Comparison of ENCODE assay signal across 20 cellular contexts in genomic region chr18:55557211-55557610, GRCh38. TPM values are rescaled to one million over a fixed set of nuclear protein-coding genes. Genes with fewer than 3 reads are reported as not detected.
A peak's percentile ranks its signal among the peaks of the same experiment; 100 is the strongest.
DNase-seq lines count a peak whose midpoint lies in the region; ATAC-seq, FAIRE-seq and TF ChIP-seq lines count a peak whose summit lies in the region.
"Had no signal": no experiment of that assay in that cellular context is flagged by ENCODE, and none has a peak within 500 bp of the region (broad histone marks: within the 10 kb centered on the region; RNA-seq: fewer than 3 reads in every experiment).

No MANE protein-coding gene starts in this region.

- CTCF ChIA-PET in WTC11 (lab: Charles Lee) = interaction anchor here (1.4 kb wide), 1 partner anchor 172 kb away, joined by 3 read pairs; no protein-coding TSS in a partner anchor

- no peaks in the 10 kb centered on the region for H3K27me3 Mint-ChIP-seq in WTC11 (ENCODE audit: low read depth)

- ATAC-seq in WTC11 = no peak
- ATAC-seq: CD8-positive, alpha-beta T cell; K562 had no signal

- no peak overlapping the region for H3K4me3 Mint-ChIP-seq in WTC11
- H3K4me3 Mint-ChIP-seq: CD8-positive, alpha-beta T cell had no signal

- H3K27ac Mint-ChIP-seq in WTC11 = peak overlapping the region; percentile 61; the same call in 1 of the 2 replicates
- H3K27ac Mint-ChIP-seq: CD8-positive, alpha-beta T cell had no signal

- DNase-seq in NCI-H69 (lab: John Stamatoyannopoulos, UW) (peak; percentile 72), WTC11 (ENCODE audit: low spot score) (no peak), hippocampal formation (lab: John Stamatoyannopoulos, UW) (no peak), DMS114 treated with DMSO at 0.1 percent for 48 hours (lab: John Stamatoyannopoulos, UW; ENCODE audit: unreplicated experiment) (no peak), NCI-H2029 treated with DMSO at 0.1 percent for 48 hours (lab: John Stamatoyannopoulos, UW) (no peak)
- DNase-seq: ACHN; AML-193; Calu3; CD8-positive, alpha-beta T cell; GDM1; GM23248; HCEC 1CT; IMR-90 had no signal

- peaks cover 3% of the 10 kb centered on the region; the same call in 1 of the 2 replicates for H3K36me3 Mint-ChIP-seq in WTC11
- H3K36me3 Mint-ChIP-seq: CD8-positive, alpha-beta T cell had no signal

- TF ChIP-seq CTCF in WTC11 (IDR thresholded peaks at IDR 0.05) = no peak

- H3K9me3 Mint-ChIP-seq in WTC11 = no peaks in the 10 kb centered on the region
- H3K9me3 Mint-ChIP-seq: CD8-positive, alpha-beta T cell had no signal

- peaks cover 38% of the 10 kb centered on the region for H3K4me1 Mint-ChIP-seq in WTC11

- peak; percentile 43 for FAIRE-seq in islet of Langerhans (lab: Jason Lieb, UNC)
- FAIRE-seq: A204.1, GM12892, GM18507, H54, HTR-8/SVneo, K562 had no signal

- POLR2A ChIA-PET in WTC11 (lab: Charles Lee) = no interaction called here

TF ChIP-seq in WTC11, 78 proteins besides CTCF, POLR2A, EP300 and RAD21 (continues in another document):
- TF ChIP-seq TEAD4 (CRISPR knock-in tag; IDR thresholded peaks at IDR 0.05) (no peak), IRF2 (CRISPR knock-in tag; IDR thresholded peaks at IDR 0.05; ENCODE audit: borderline replicate concordance, low read depth) (no peak), NFE2L1 (CRISPR knock-in tag; IDR thresholded peaks at IDR 0.05) (no peak), TP53 (CRISPR knock-in tag; IDR thresholded peaks at IDR 0.05) (no peak), ATF1 (CRISPR knock-in tag; IDR thresholded peaks at IDR 0.05) (no peak), AFF4 (CRISPR knock-in tag; IDR thresholded peaks at IDR 0.05; ENCODE audit: borderline replicate concordance) (no peak), ZNF138 (CRISPR knock-in tag; conservative IDR thresholded peaks at IDR 0.05) (no peak), ATF6 (CRISPR knock-in tag; IDR thresholded peaks at IDR 0.05) (no peak), TCF7 (CRISPR knock-in tag; IDR thresholded peaks at IDR 0.05; ENCODE audit: low read depth) (no peak), ZNF121 (CRISPR knock-in tag; IDR thresholded peaks at IDR 0.05) (no peak), FOXP4 (CRISPR knock-in tag; IDR thresholded peaks at IDR 0.05) (no peak)
- TF ChIP-seq, protein P1, sequence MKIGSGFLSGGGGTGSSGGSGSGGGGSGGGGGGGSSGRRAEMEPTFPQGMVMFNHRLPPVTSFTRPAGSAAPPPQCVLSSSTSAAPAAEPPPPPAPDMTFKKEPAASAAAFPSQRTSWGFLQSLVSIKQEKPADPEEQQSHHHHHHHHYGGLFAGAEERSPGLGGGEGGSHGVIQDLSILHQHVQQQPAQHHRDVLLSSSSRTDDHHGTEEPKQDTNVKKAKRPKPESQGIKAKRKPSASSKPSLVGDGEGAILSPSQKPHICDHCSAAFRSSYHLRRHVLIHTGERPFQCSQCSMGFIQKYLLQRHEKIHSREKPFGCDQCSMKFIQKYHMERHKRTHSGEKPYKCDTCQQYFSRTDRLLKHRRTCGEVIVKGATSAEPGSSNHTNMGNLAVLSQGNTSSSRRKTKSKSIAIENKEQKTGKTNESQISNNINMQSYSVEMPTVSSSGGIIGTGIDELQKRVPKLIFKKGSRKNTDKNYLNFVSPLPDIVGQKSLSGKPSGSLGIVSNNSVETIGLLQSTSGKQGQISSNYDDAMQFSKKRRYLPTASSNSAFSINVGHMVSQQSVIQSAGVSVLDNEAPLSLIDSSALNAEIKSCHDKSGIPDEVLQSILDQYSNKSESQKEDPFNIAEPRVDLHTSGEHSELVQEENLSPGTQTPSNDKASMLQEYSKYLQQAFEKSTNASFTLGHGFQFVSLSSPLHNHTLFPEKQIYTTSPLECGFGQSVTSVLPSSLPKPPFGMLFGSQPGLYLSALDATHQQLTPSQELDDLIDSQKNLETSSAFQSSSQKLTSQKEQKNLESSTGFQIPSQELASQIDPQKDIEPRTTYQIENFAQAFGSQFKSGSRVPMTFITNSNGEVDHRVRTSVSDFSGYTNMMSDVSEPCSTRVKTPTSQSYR (CRISPR knock-in tag; IDR thresholded peaks at IDR 0.05) = no peak
- TF ChIP-seq, protein P2, sequence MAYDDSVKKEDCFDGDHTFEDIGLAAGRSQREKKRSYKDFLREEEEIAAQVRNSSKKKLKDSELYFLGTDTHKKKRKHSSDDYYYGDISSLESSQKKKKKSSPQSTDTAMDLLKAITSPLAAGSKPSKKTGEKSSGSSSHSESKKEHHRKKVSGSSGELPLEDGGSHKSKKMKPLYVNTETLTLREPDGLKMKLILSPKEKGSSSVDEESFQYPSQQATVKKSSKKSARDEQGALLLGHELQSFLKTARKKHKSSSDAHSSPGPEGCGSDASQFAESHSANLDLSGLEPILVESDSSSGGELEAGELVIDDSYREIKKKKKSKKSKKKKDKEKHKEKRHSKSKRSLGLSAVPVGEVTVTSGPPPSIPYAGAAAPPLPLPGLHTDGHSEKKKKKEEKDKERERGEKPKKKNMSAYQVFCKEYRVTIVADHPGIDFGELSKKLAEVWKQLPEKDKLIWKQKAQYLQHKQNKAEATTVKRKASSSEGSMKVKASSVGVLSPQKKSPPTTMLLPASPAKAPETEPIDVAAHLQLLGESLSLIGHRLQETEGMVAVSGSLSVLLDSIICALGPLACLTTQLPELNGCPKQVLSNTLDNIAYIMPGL (CRISPR knock-in tag; IDR thresholded peaks at IDR 0.05) = no peak

RNA-seq across cellular contexts. Expression of gene TCF4, which starts 30.8 kb away (rescaled TPM):
- 100 to 104 TPM (median 104 TPM) in 3 replicates for total RNA-seq in WTC11 (2021)
